27 cellular contexts compared by ENCODE assay signal in the genomic region with DNA sequence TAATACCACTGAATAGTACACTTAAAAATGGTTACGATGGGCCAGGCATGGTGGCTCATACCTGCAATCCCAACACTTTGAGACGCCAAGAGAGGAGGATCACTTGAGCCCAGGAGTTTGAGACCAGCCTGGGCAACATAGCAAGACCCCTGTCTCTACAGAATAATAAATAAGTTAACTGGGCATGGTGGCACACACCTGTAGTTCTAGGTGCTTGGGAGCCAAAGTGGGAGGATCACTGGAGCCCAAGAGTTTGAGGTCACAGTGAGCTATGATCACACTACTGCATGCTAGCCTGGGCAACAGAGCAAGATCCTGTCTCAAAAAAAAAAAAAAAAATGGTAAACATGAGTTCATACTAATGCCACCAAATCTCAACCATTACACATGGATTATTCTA.
DNase-seq lines count a peak whose midpoint lies in the region; ATAC-seq and TF ChIP-seq lines count a peak whose summit lies in the region.
"Had no signal": no experiment of that assay in that cellular context is flagged by ENCODE, and none has a peak within 500 bp of the region (broad histone marks: within the 10 kb centered on the region; RNA-seq: fewer than 3 reads in every experiment).

No MANE protein-coding gene starts in this region.

- H3K27ac ChIP-seq in testis: no peak overlapping the region
- H3K27ac ChIP-seq: KMS-11, PC-9, SJSA1 had no signal

- H3K27me3 Mint-ChIP-seq in stimulated activated naive CD8-positive, alpha-beta T cell treated with anti-CD3 and anti-CD28 coated beads, Interleukin-15, Interleukin-2, amounts not matched to agents 100 ng/mL and 50 ng/mL, for 24 hours: no peaks in the 10 kb centered on the region
- H3K27me3 Mint-ChIP-seq in stimulated activated naive CD8-positive, alpha-beta T cell treated with anti-CD3 and anti-CD28 coated beads, Interleukin-15, amount 100 ng/mL, for 72 hours: no peaks in the 10 kb centered on the region
- H3K27me3 Mint-ChIP-seq in activated T-helper 17 cell treated with anti-CD3 and anti-CD28 coated beads, Interleukin-2, amount 50 U/mL, for 72 hours: no peaks in the 10 kb centered on the region

- no peak overlapping the region for H3K4me3 ChIP-seq in testis
- H3K4me3 ChIP-seq: GM12878, GM23338, HAP-1, PC-9, SJSA1 had no signal

- no peaks in the 10 kb centered on the region for H3K4me1 ChIP-seq in testis
- H3K4me1 ChIP-seq: HAP-1, SJSA1 had no signal

- WGBS in testis, 2 donors: 90 to 95% methylated on average over 2 of the region's 2 CpGs

- DNase-seq in activated CD8-positive, alpha-beta memory T cell treated with anti-CD3 and anti-CD28 coated beads, Interleukin-2, amount 50 U/mL, for 48 hours: peak; percentile 30
- DNase-seq in activated CD8-positive, alpha-beta memory T cell treated with anti-CD3 and anti-CD28 coated beads, Interleukin-2, amount 50 U/mL, for 4 hours: no peak
- no peak for DNase-seq in stimulated activated naive CD8-positive, alpha-beta T cell treated with anti-CD3 and anti-CD28 coated beads, Interleukin-15, amount 100 ng/mL, for 72 hours
- no peak for DNase-seq in testis
- DNase-seq: C1 segment of cervical spinal cord; CD8-positive, alpha-beta memory T cell; DMS 273 treated with DMSO at 0.1 percent for 48 hours; DMS79; EL; GDM1; IMR-90; MM.1S; NCI-H2029; NCI-H446; NCI-H526; NCI-H82; NK-92 treated with Interleukin-12 subunit alpha and Interleukin-12 subunit beta, amount 100 ng/mL, for 24 hours; PC-9; RPMI8226 had no signal

- H3K9me3 ChIP-seq in testis: no peaks in the 10 kb centered on the region
- H3K9me3 ChIP-seq: HAP-1, SJSA1 had no signal

- H3K27ac Mint-ChIP-seq in stimulated activated naive CD8-positive, alpha-beta T cell treated with anti-CD3 and anti-CD28 coated beads, Interleukin-15, Interleukin-2, amounts not matched to agents 100 ng/mL and 50 ng/mL, for 24 hours: peak overlapping the region; percentile 61
- H3K27ac Mint-ChIP-seq in stimulated activated naive CD8-positive, alpha-beta T cell treated with anti-CD3 and anti-CD28 coated beads, Interleukin-15, amount 100 ng/mL, for 72 hours: peak overlapping the region in 1 of 2 donors; percentile 16
- peak overlapping the region; percentile 97 for H3K27ac Mint-ChIP-seq in activated T-helper 17 cell treated with anti-CD3 and anti-CD28 coated beads, Interleukin-2, amount 50 U/mL, for 72 hours
- H3K27ac Mint-ChIP-seq: GM23338 had no signal

- TF ChIP-seq CTCF in testis (IDR thresholded peaks at IDR 0.05): no peak

- H3K4me1 Mint-ChIP-seq in stimulated activated naive CD8-positive, alpha-beta T cell treated with anti-CD3 and anti-CD28 coated beads, Interleukin-15, Interleukin-2, amounts not matched to agents 100 ng/mL and 50 ng/mL, for 24 hours (ENCODE audit: low read depth): peaks cover 69% of the 10 kb centered on the region
- peaks cover 83% of the 10 kb centered on the region for H3K4me1 Mint-ChIP-seq in stimulated activated naive CD8-positive, alpha-beta T cell treated with anti-CD3 and anti-CD28 coated beads, Interleukin-15, amount 100 ng/mL, for 72 hours
- peaks cover 46% of the 10 kb centered on the region for H3K4me1 Mint-ChIP-seq in activated T-helper 17 cell treated with anti-CD3 and anti-CD28 coated beads, Interleukin-2, amount 50 U/mL, for 72 hours
- H3K4me1 Mint-ChIP-seq: GM23338 had no signal

- peaks cover 54% of the 10 kb centered on the region for H3K36me3 Mint-ChIP-seq in stimulated activated naive CD8-positive, alpha-beta T cell treated with anti-CD3 and anti-CD28 coated beads, Interleukin-15, Interleukin-2, amounts not matched to agents 100 ng/mL and 50 ng/mL, for 24 hours (ENCODE audit: low read depth)
- peaks cover 100% of the 10 kb centered on the region for H3K36me3 Mint-ChIP-seq in activated T-helper 17 cell treated with anti-CD3 and anti-CD28 coated beads, Interleukin-2, amount 50 U/mL, for 72 hours (ENCODE audit: low read depth)

- no peak for ATAC-seq in stimulated activated naive CD8-positive, alpha-beta T cell treated with anti-CD3 and anti-CD28 coated beads, Interleukin-15, amount 100 ng/mL, for 72 hours
- ATAC-seq in activated T-helper 17 cell treated with anti-CD3 and anti-CD28 coated beads, Interleukin-2, amount 50 U/mL, for 72 hours (replicated peaks): no peak
- ATAC-seq in HG03442 (IDR thresholded peaks at IDR 0.05; ENCODE audit: unreplicated experiment): no peak
- ATAC-seq: GM12878, GM23338 had no signal

- H3K36me3 ChIP-seq in testis (ENCODE audit: low read depth, missing control alignments): no peaks in the 10 kb centered on the region
- H3K36me3 ChIP-seq: HAP-1, SJSA1 had no signal

- no peak for TF ChIP-seq POLR2A in testis (IDR thresholded peaks at IDR 0.05)

- no peaks in the 10 kb centered on the region for H3K27me3 ChIP-seq in testis

- no peak overlapping the region for H3K4me3 Mint-ChIP-seq in stimulated activated naive CD8-positive, alpha-beta T cell treated with anti-CD3 and anti-CD28 coated beads, Interleukin-15, Interleukin-2, amounts not matched to agents 100 ng/mL and 50 ng/mL, for 24 hours
- H3K4me3 Mint-ChIP-seq in stimulated activated naive CD8-positive, alpha-beta T cell treated with anti-CD3 and anti-CD28 coated beads, Interleukin-15, amount 100 ng/mL, for 72 hours: no peak overlapping the region
- H3K4me3 Mint-ChIP-seq in activated T-helper 17 cell treated with anti-CD3 and anti-CD28 coated beads, Interleukin-2, amount 50 U/mL, for 72 hours: no peak overlapping the region
- H3K4me3 Mint-ChIP-seq: CD8-positive, alpha-beta memory T cell; GM23338 had no signal

- H3K9me3 Mint-ChIP-seq in stimulated activated naive CD8-positive, alpha-beta T cell treated with anti-CD3 and anti-CD28 coated beads, Interleukin-15, Interleukin-2, amounts not matched to agents 100 ng/mL and 50 ng/mL, for 24 hours: no peaks in the 10 kb centered on the region
- H3K9me3 Mint-ChIP-seq in stimulated activated naive CD8-positive, alpha-beta T cell treated with anti-CD3 and anti-CD28 coated beads, Interleukin-15, amount 100 ng/mL, for 72 hours: no peaks in the 10 kb centered on the region
- H3K9me3 Mint-ChIP-seq in activated T-helper 17 cell treated with anti-CD3 and anti-CD28 coated beads, Interleukin-2, amount 50 U/mL, for 72 hours: no peaks in the 10 kb centered on the region
- H3K9me3 Mint-ChIP-seq: CD8-positive, alpha-beta memory T cell; GM23338 had no signal

- intact Hi-C loops in testis (cut with DNase I; ENCODE audit: low total_unique reads): no loop called here
